ENCODE assay signal across 28 cellular contexts in the genomic region with DNA sequence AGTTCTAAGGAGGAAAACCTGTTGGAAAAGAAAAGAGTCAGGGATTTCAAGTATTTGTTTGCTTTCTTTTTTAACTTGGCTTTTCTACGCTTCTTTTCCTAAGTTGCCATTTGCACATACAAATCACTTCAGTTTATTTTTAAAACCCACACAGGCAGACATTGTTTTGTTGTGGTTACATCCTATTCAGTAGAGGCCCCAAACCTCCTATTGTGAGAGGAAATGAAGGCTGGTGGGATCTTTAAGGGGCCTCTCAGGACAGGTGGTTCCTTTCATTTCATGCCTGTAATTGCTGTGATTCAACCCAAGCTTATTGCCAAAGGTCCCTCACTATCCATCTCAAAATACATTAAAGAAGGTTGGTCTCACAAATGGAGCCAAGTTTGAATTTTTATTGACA.
"Had no signal": no experiment of that assay in that cellular context is flagged by ENCODE, and none has a peak within 500 bp of the region (broad histone marks: within the 10 kb centered on the region; RNA-seq: fewer than 3 reads in every experiment).

No MANE protein-coding gene starts in this region.

- H3K36me3 Mint-ChIP-seq: activated CD4-positive, alpha-beta memory T cell treated with anti-CD3 and anti-CD28 coated beads for 36 hours; activated naive CD8-positive, alpha-beta T cell; T-cell had no signal

- H3K27ac ChIP-seq: body of pancreas, SK-N-MC, VCaP had no signal

- H3K4me3 Mint-ChIP-seq: activated CD4-positive, alpha-beta memory T cell treated with anti-CD3 and anti-CD28 coated beads for 36 hours; activated CD4-positive, alpha-beta T cell treated with anti-CD3 and anti-CD28 coated beads, Interleukin-2, amount 10 ng/mL, durations not matched to agents 7 days and 5 days; activated naive CD4-positive, alpha-beta T cell treated with anti-CD3 and anti-CD28 coated beads for 36 hours; activated naive CD8-positive, alpha-beta T cell; activated T-helper 17 cell treated with anti-CD3 and anti-CD28 coated beads, Interleukin-2, amount 50 U/mL, for 72 hours; T-cell had no signal

- H3K27me3 Mint-ChIP-seq: activated CD4-positive, alpha-beta memory T cell treated with anti-CD3 and anti-CD28 coated beads for 36 hours; activated naive CD8-positive, alpha-beta T cell; activated T-helper 17 cell treated with anti-CD3 and anti-CD28 coated beads, Interleukin-2, amount 50 U/mL, for 72 hours; T-cell had no signal

- H3K4me3 ChIP-seq: body of pancreas, MG63, SK-N-MC had no signal

- H3K4me1 Mint-ChIP-seq: activated CD4-positive, alpha-beta T cell treated with anti-CD3 and anti-CD28 coated beads, Interleukin-2, amount 10 ng/mL, durations not matched to agents 7 days and 5 days; activated T-helper 17 cell treated with anti-CD3 and anti-CD28 coated beads, Interleukin-2, amount 50 U/mL, for 72 hours; T-cell had no signal

- H3K9me3 Mint-ChIP-seq: activated CD4-positive, alpha-beta T cell treated with anti-CD3 and anti-CD28 coated beads, Interleukin-2, amount 10 ng/mL, durations not matched to agents 7 days and 5 days; activated naive CD4-positive, alpha-beta T cell treated with anti-CD3 and anti-CD28 coated beads for 36 hours; activated T-helper 17 cell treated with anti-CD3 and anti-CD28 coated beads, Interleukin-2, amount 50 U/mL, for 72 hours had no signal

- H3K27ac Mint-ChIP-seq: activated CD4-positive, alpha-beta memory T cell treated with anti-CD3 and anti-CD28 coated beads for 36 hours; activated CD4-positive, alpha-beta T cell treated with anti-CD3 and anti-CD28 coated beads, Interleukin-2, amount 10 ng/mL, durations not matched to agents 7 days and 5 days; activated naive CD4-positive, alpha-beta T cell treated with anti-CD3 and anti-CD28 coated beads for 36 hours; activated naive CD8-positive, alpha-beta T cell; activated T-helper 17 cell treated with anti-CD3 and anti-CD28 coated beads, Interleukin-2, amount 50 U/mL, for 72 hours; T-cell had no signal

- H3K4me1 ChIP-seq: body of pancreas had no signal

- DNase-seq: activated CD4-positive, alpha-beta memory T cell treated with anti-CD3 and anti-CD28 coated beads for 36 hours; activated CD4-positive, alpha-beta T cell treated with anti-CD3 and anti-CD28 coated beads, Interleukin-2, amount 10 ng/mL, durations not matched to agents 7 days and 5 days; activated CD4-positive, CD25-positive, alpha-beta regulatory T cell; activated CD8-positive, alpha-beta memory T cell treated with anti-CD3 and anti-CD28 coated beads for 24 hours; activated gamma-delta T cell; activated naive CD4-positive, alpha-beta T cell treated with anti-CD3 and anti-CD28 coated beads for 36 hours; activated T-cell treated with anti-CD3 and anti-CD28 coated beads, Interleukin-2, amount 50 U/mL, for 48 hours; body of pancreas; central memory CD4-positive, alpha-beta T cell; MG63; MV-4-11; NCI-H1092 treated with DMSO at 0.1 percent for 48 hours; NCI-H1417 treated with DMSO at 0.1 percent for 48 hours; NCI-H1694; NCI-H2029; NCI-H2107; NCI-H2171 treated with DMSO at 0.1 percent for 48 hours; NCI-H226; NCI-H526; NCI-H774; RPMI8226; T-cell; T-helper 2 cell had no signal

- H3K9me3 ChIP-seq: body of pancreas, MG63 had no signal

- ATAC-seq: activated T-helper 17 cell treated with anti-CD3 and anti-CD28 coated beads, Interleukin-2, amount 50 U/mL, for 72 hours; body of pancreas; Right ventricle myocardium inferior; T-cell had no signal

- H3K36me3 ChIP-seq: MG63 had no signal

- H3K27me3 ChIP-seq: body of pancreas, MG63 had no signal
